Comparison of ENCODE assay signal across 21 cellular contexts in the genomic region with DNA sequence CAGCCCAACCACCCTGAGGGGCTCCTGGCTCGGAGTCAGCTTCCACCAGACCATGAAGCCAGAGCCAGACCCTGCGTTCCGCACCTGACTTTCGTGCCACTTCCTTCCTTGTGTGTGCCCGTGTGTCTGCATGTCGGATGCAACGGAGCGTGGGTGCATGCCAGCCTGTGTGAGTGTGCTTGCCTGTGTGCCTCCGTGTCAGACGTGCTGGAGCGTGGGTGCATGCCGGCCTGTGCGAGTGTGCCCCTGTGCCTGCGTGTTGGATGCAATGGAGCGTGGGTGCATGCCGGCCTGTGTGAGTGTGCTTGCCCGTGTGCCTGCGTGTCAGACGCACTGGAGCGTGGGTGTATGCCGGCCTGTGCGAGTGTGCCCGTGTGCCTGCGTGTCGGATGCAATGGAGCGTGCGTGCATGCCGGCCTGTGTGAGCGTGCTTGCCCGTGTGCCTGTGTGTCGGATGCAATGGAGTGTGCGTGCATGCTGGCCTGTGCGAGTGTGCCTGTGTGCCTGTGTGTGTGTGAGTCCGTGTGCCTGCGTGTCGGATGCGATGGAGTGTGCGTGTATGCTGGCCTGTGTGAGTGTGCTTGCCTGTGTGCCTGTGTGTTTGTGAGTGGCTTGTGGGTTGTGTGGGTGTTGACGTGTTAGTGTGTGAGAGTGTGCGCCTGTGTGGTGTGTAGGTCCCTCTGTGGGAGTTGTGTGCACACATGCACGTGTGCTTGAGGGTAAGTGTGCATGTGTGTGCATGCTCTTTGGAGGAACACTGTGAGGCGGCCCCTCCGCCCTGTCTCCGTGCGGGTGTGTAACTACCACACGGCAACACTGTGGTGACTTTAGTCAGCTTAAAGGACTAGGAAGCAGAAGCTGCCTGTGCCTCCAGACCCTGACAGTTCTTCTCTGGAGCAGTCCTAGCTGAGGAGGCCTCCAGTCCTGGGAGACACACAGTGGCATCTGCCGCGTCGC. TPM values are rescaled to one million over a fixed set of nuclear protein-coding genes. Genes with fewer than 3 reads are reported as not detected.
DNase-seq lines count a peak whose midpoint lies in the region; ATAC-seq and TF ChIP-seq lines count a peak whose summit lies in the region.
"Had no signal": no experiment of that assay in that cellular context is flagged by ENCODE, and none has a peak within 500 bp of the region (broad histone marks: within the 10 kb centered on the region; RNA-seq: fewer than 3 reads in every experiment).

No MANE protein-coding gene starts in this region.

- no peak for ATAC-seq in lower lobe of right lung
- ATAC-seq in stimulated activated effector memory CD8-positive, alpha-beta T cell treated with anti-CD3 and anti-CD28 coated beads, Interleukin-12 subunit alpha, Interleukin-12 subunit beta, amount 100 ng/mL, for 72 hours = peak; percentile 12
- no peak for ATAC-seq in GM18498 (IDR thresholded peaks at IDR 0.05; ENCODE audit: unreplicated experiment)
- ATAC-seq: activated CD4-positive, CD25-positive, alpha-beta regulatory T cell treated with anti-CD3 and anti-CD28 coated beads, Interleukin-2, amount 50 U/mL, for 24 hours; left cardiac atrium had no signal

- no peaks in the 10 kb centered on the region for H4K20me1 ChIP-seq in GM23248 (ENCODE audit: insufficient read depth)

- no peak overlapping the region for H3K4me2 ChIP-seq in GM23248 (ENCODE audit: unreplicated experiment)

- H3K9me3 Mint-ChIP-seq in brain = peaks cover 0 to 3% (median 0%) of the 10 kb centered on the region in 5 experiments
- no peaks in the 10 kb centered on the region for H3K9me3 Mint-ChIP-seq in stimulated activated effector memory CD8-positive, alpha-beta T cell treated with anti-CD3 and anti-CD28 coated beads, Interleukin-12 subunit alpha, Interleukin-12 subunit beta, amount 100 ng/mL, for 72 hours

- peak overlapping the region in 3 of 5 experiments; percentile 21 to 76 (median 43) for H3K27ac Mint-ChIP-seq in brain
- H3K27ac Mint-ChIP-seq in stimulated activated effector memory CD8-positive, alpha-beta T cell treated with anti-CD3 and anti-CD28 coated beads, Interleukin-12 subunit alpha, Interleukin-12 subunit beta, amount 100 ng/mL, for 72 hours = no peak overlapping the region

- H3K9me3 ChIP-seq in lower lobe of right lung (no peaks in the 10 kb centered on the region), GM23248 (ENCODE audit: low read depth) (no peaks in the 10 kb centered on the region)
- H3K9me3 ChIP-seq: ovary had no signal

- TF ChIP-seq CTCF in brain (conservative IDR thresholded peaks at IDR 0.05) (no peak), lower lobe of right lung (IDR thresholded peaks at IDR 0.05) (no peak)

- H3K4me3 Mint-ChIP-seq in brain = no peak overlapping the region
- no peak overlapping the region for H3K4me3 Mint-ChIP-seq in stimulated activated effector memory CD8-positive, alpha-beta T cell treated with anti-CD3 and anti-CD28 coated beads, Interleukin-12 subunit alpha, Interleukin-12 subunit beta, amount 100 ng/mL, for 72 hours

- intact Hi-C loops in lower lobe of right lung (cut with DNase I) = no loop called here

- H3K27ac ChIP-seq in lower lobe of right lung (no peak overlapping the region), GM23248 (no peak overlapping the region)
- H3K27ac ChIP-seq: 22Rv1, ovary had no signal

- no peaks in the 10 kb centered on the region for H3K36me3 Mint-ChIP-seq in brain
- H3K36me3 Mint-ChIP-seq in stimulated activated effector memory CD8-positive, alpha-beta T cell treated with anti-CD3 and anti-CD28 coated beads, Interleukin-12 subunit alpha, Interleukin-12 subunit beta, amount 100 ng/mL, for 72 hours = no peaks in the 10 kb centered on the region

- no peaks in the 10 kb centered on the region for H3K4me1 ChIP-seq in lower lobe of right lung
- H3K4me1 ChIP-seq in GM23248 (ENCODE audit: insufficient read depth) = no peaks in the 10 kb centered on the region

- H3K27me3 ChIP-seq in lower lobe of right lung (ENCODE audit: low read depth) (no peaks in the 10 kb centered on the region), GM23248 (replicated peaks; ENCODE audit: insufficient read depth) (no peaks in the 10 kb centered on the region)
- H3K27me3 ChIP-seq: ovary had no signal

- H3K27me3 Mint-ChIP-seq in brain = no peaks in the 10 kb centered on the region

- H3K79me2 ChIP-seq in GM23248 (ENCODE audit: insufficient read depth) = no peaks in the 10 kb centered on the region

- WGBS in GM23248 (ENCODE audit: low coverage in 1 of 2, low lambda C conversion rate in 2 of 2, missing lambda C conversion rate in 2 of 2), 2 experiments = 69 to 71% methylated on average over 39 to 49 of the region's 49 CpGs

- H2AFZ ChIP-seq in GM23248 = no peak overlapping the region

- H3K36me3 ChIP-seq in lower lobe of right lung = no peaks in the 10 kb centered on the region
- H3K36me3 ChIP-seq in GM23248 (ENCODE audit: low read depth) = no peaks in the 10 kb centered on the region
- H3K36me3 ChIP-seq: ovary had no signal

- H3K9me2 ChIP-seq in GM23248 (ENCODE audit: insufficient read depth) = no peaks in the 10 kb centered on the region

- DNase-seq in DMS79 (lab: John Stamatoyannopoulos, UW) = peak; percentile 6
- DNase-seq in DMS79 treated with DMSO at 0.1 percent for 48 hours (lab: John Stamatoyannopoulos, UW) = no peak
- DNase-seq in lower lobe of right lung = peak; percentile 44
- DNase-seq in stimulated activated effector memory CD8-positive, alpha-beta T cell treated with anti-CD3 and anti-CD28 coated beads, Interleukin-12 subunit alpha, Interleukin-12 subunit beta, amount 100 ng/mL, for 72 hours (ENCODE audit: low spot score in 2 of 2) = no peak
- no peak for DNase-seq in GM23248
- no peak for DNase-seq in germinal center (ENCODE audit: low spot score)
- DNase-seq: activated gamma-delta T cell treated with Interleukin-2 at 50 U/mL for 16 hours, anterior cingulate cortex, DMS 273 treated with DMSO at 0.1 percent for 48 hours, left cardiac atrium, NCI-H1417 treated with DMSO at 0.1 percent for 48 hours, NCI-H2171 treated with DMSO at 0.1 percent for 48 hours, T1000 had no signal

- H3K4me1 Mint-ChIP-seq in brain = no peaks in the 10 kb centered on the region
- no peaks in the 10 kb centered on the region for H3K4me1 Mint-ChIP-seq in stimulated activated effector memory CD8-positive, alpha-beta T cell treated with anti-CD3 and anti-CD28 coated beads, Interleukin-12 subunit alpha, Interleukin-12 subunit beta, amount 100 ng/mL, for 72 hours

- no peaks in the 10 kb centered on the region for H3F3A ChIP-seq in GM23248 (ENCODE audit: insufficient read depth)

- in situ Hi-C loops in GM23248 (cut with MboI) = no loop called here

- H3K9ac ChIP-seq in GM23248 = no peak overlapping the region

- H3K4me3 ChIP-seq in lower lobe of right lung (no peak overlapping the region), GM23248 (no peak overlapping the region)
- H3K4me3 ChIP-seq: ovary had no signal

RNA-seq across cellular contexts. Expression of a gene that starts 28.0 kb away (rescaled TPM):
- 12.0 TPM for polyA plus RNA-seq in brain (ENCODE audit: insufficient read depth, low read depth, low replicate concordance)
- total RNA-seq in lower lobe of right lung = 10.3 TPM
- total RNA-seq in GM23248 (2014; rRNA removed; shearing (Covaris generic)) = 0.54 and 0.76 TPM in 2 replicates
- 0.37 and 0.44 TPM in 2 replicates for polyA plus RNA-seq in GM23248 (2016; fragmentation: Nextera tagmentation; extraction: Ambion mirVana)
- total RNA-seq: HT1080 had no signal

RNA-seq across cellular contexts. Expression of a gene that starts 44.3 kb away (rescaled TPM):
- polyA plus RNA-seq in brain (ENCODE audit: insufficient read depth, low read depth, low replicate concordance) (7.4 TPM), GM23248 (2016; fragmentation: Nextera tagmentation; extraction: Ambion mirVana) (not detected in 2 replicates)
- 0.38 TPM for total RNA-seq in lower lobe of right lung
- total RNA-seq in GM23248 (2014; rRNA removed; shearing (Covaris generic)) = not detected in 2 replicates
- total RNA-seq: HT1080, LHCN-M2 had no signal
- polyA plus RNA-seq: BJ, ovary had no signal

Comparison
In these comparisons a context has a peak if more than half of its experiments do, and no peak if none do; other contexts are left out.
1. DNase-seq: peak in DMS79 (single experiment) and lower lobe of right lung (single experiment); none in DMS79 treated with DMSO at 0.1 percent for 48 hours (single experiment), stimulated activated effector memory CD8-positive, alpha-beta T cell treated with anti-CD3 and anti-CD28 coated beads, Interleukin-12 subunit alpha, Interleukin-12 subunit beta, amount 100 ng/mL, for 72 hours (0 of 2), GM23248 (single experiment) and germinal center (single experiment).